In genomic region chr2:170394988-170395387, GRCh38 we compare ENCODE assay signal across 16 cellular contexts.
DNase-seq lines count a peak whose midpoint lies in the region; ATAC-seq, FAIRE-seq and TF ChIP-seq lines count a peak whose summit lies in the region.
"Had no signal": no experiment of that assay in that cellular context is flagged by ENCODE, and none has a peak within 500 bp of the region (broad histone marks: within the 10 kb centered on the region; RNA-seq: fewer than 3 reads in every experiment).

No MANE protein-coding gene starts in this region.

- no peaks in the 10 kb centered on the region for H4K20me1 ChIP-seq in GM23338 (replicated peaks; ENCODE audit: insufficient read depth)

- intact Hi-C loops in posterior cingulate gyrus (cut with DNase I), result no loop called here

- no peak overlapping the region for H3K27ac Mint-ChIP-seq in GM23338
- H3K27ac Mint-ChIP-seq: activated T-helper 17 cell treated with anti-CD3 and anti-CD28 coated beads, Interleukin-2, amount 50 U/mL, for 72 hours; effector memory CD8-positive, alpha-beta T cell had no signal

- no peaks in the 10 kb centered on the region for H3K4me1 ChIP-seq in GM23338 (ENCODE audit: insufficient read depth)
- H3K4me1 ChIP-seq: adrenal gland had no signal

- H3K4me3 Mint-ChIP-seq in GM23338, result no peak overlapping the region
- H3K4me3 Mint-ChIP-seq: activated T-helper 17 cell treated with anti-CD3 and anti-CD28 coated beads, Interleukin-2, amount 50 U/mL, for 72 hours; effector memory CD8-positive, alpha-beta T cell had no signal

- peaks cover 3% of the 10 kb centered on the region; the same call in 2 of the 3 replicates for H3K4me1 Mint-ChIP-seq in GM23338
- H3K4me1 Mint-ChIP-seq: activated T-helper 17 cell treated with anti-CD3 and anti-CD28 coated beads, Interleukin-2, amount 50 U/mL, for 72 hours had no signal

- TF ChIP-seq CTCF in C4-2B (conservative IDR thresholded peaks at IDR 0.05) (peak; percentile 52), GM23338 (conservative IDR thresholded peaks at IDR 0.05; ENCODE audit: low read depth in 2 of 2) (peak; percentile 40 to 44)

- H3K4me3 ChIP-seq in GM23338, result no peak overlapping the region
- H3K4me3 ChIP-seq: adrenal gland had no signal

- H3K36me3 Mint-ChIP-seq in GM23338 (ENCODE audit: low read depth), result no peaks in the 10 kb centered on the region

- no peak for FAIRE-seq in RCC 7860 (lab: Jason Lieb, UNC)

- no peaks in the 10 kb centered on the region for H3K36me3 ChIP-seq in GM23338 (ENCODE audit: insufficient read depth)
- H3K36me3 ChIP-seq: adrenal gland, WERI-Rb-1 had no signal

- in situ Hi-C loops in SK-MEL-5 (cut with HindIII; ENCODE audit: low pct_unique_long_range_greater_than_20kb, low sequenced_read_pairs), result no loop called here

- no peaks in the 10 kb centered on the region for H3K9me3 Mint-ChIP-seq in GM23338
- H3K9me3 Mint-ChIP-seq: activated T-helper 17 cell treated with anti-CD3 and anti-CD28 coated beads, Interleukin-2, amount 50 U/mL, for 72 hours; effector memory CD8-positive, alpha-beta T cell had no signal

- H3K27ac ChIP-seq in C4-2B (no peak overlapping the region), GM23338 (ENCODE audit: low read depth) (no peak overlapping the region)
- H3K27ac ChIP-seq: adrenal gland, WERI-Rb-1 had no signal

- no peaks in the 10 kb centered on the region for H3K9me2 ChIP-seq in GM23338 (ENCODE audit: insufficient read depth)

- H3K79me2 ChIP-seq in GM23338 (replicated peaks; ENCODE audit: insufficient read depth), result no peaks in the 10 kb centered on the region

- no peak overlapping the region for H3K4me2 ChIP-seq in GM23338

- no peaks in the 10 kb centered on the region for H3F3A ChIP-seq in GM23338 (replicated peaks; ENCODE audit: low read depth)

- DNase-seq in GM23338 (ENCODE audit: low spot score), result peak; percentile 17
- DNase-seq in SK-MEL-5 (ENCODE audit: low read depth, low spot score), result peak; percentile 31
- peak; percentile 42 for DNase-seq in iPS-NIHi11 (ENCODE audit: low spot score)
- DNase-seq in hypothalamus (lab: John Stamatoyannopoulos, UW), result no peak
- no peak for DNase-seq in posterior cingulate gyrus
- DNase-seq in RCC 7860 (ENCODE audit: low spot score), result no peak
- DNase-seq: activated CD4-positive, alpha-beta T cell treated with anti-CD3 and anti-CD28 coated beads, Interleukin-2, amount 50 U/mL, for 48 hours; adrenal gland; effector memory CD8-positive, alpha-beta T cell; NCI-H1436; SHP77 treated with DMSO at 0.1 percent for 48 hours; stimulated activated CD4-positive, alpha-beta T cell treated with anti-CD3 and anti-CD28 coated beads, Interleukin-12 subunit alpha, Interleukin-12 subunit beta, amount 100 ng/mL, for 4 hours; WERI-Rb-1 had no signal

- 0 out of 2 replicates have a peak overlapping the region, but pooled peaks have one; percentile 1 for H2AFZ ChIP-seq in GM23338

- ATAC-seq in GM23338 (no peak), GM18870 (IDR thresholded peaks at IDR 0.05; ENCODE audit: unreplicated experiment) (no peak)
- ATAC-seq: activated T-helper 17 cell treated with anti-CD3 and anti-CD28 coated beads, Interleukin-2, amount 50 U/mL, for 72 hours; effector memory CD8-positive, alpha-beta T cell had no signal

- H3K27me3 Mint-ChIP-seq in GM23338 (ENCODE audit: insufficient read depth, low read depth, poor library complexity), result no peaks in the 10 kb centered on the region

- no peaks in the 10 kb centered on the region for H3K27me3 ChIP-seq in GM23338 (ENCODE audit: insufficient read depth)

TF ChIP-seq in GM23338, 12 proteins besides CTCF, POLR2A, EP300 and RAD21 (continues in another document):
- TF ChIP-seq EZH2 (IDR thresholded peaks at IDR 0.05; ENCODE audit: low read depth, unreplicated experiment) (no peak), POLR2AphosphoS5 (IDR thresholded peaks at IDR 0.05; ENCODE audit: low read depth) (no peak), ZNF114 (CRISPR knock-in tag; IDR thresholded peaks at IDR 0.05) (no peak), ZNF331 (CRISPR knock-in tag; IDR thresholded peaks at IDR 0.05; ENCODE audit: low read depth) (no peak), EZH2phosphoT487 (IDR thresholded peaks at IDR 0.05; ENCODE audit: unreplicated experiment) (no peak), CREB1 (CRISPR knock-in tag; IDR thresholded peaks at IDR 0.05; ENCODE audit: low read depth) (no peak)
- TF ChIP-seq, protein P1, sequence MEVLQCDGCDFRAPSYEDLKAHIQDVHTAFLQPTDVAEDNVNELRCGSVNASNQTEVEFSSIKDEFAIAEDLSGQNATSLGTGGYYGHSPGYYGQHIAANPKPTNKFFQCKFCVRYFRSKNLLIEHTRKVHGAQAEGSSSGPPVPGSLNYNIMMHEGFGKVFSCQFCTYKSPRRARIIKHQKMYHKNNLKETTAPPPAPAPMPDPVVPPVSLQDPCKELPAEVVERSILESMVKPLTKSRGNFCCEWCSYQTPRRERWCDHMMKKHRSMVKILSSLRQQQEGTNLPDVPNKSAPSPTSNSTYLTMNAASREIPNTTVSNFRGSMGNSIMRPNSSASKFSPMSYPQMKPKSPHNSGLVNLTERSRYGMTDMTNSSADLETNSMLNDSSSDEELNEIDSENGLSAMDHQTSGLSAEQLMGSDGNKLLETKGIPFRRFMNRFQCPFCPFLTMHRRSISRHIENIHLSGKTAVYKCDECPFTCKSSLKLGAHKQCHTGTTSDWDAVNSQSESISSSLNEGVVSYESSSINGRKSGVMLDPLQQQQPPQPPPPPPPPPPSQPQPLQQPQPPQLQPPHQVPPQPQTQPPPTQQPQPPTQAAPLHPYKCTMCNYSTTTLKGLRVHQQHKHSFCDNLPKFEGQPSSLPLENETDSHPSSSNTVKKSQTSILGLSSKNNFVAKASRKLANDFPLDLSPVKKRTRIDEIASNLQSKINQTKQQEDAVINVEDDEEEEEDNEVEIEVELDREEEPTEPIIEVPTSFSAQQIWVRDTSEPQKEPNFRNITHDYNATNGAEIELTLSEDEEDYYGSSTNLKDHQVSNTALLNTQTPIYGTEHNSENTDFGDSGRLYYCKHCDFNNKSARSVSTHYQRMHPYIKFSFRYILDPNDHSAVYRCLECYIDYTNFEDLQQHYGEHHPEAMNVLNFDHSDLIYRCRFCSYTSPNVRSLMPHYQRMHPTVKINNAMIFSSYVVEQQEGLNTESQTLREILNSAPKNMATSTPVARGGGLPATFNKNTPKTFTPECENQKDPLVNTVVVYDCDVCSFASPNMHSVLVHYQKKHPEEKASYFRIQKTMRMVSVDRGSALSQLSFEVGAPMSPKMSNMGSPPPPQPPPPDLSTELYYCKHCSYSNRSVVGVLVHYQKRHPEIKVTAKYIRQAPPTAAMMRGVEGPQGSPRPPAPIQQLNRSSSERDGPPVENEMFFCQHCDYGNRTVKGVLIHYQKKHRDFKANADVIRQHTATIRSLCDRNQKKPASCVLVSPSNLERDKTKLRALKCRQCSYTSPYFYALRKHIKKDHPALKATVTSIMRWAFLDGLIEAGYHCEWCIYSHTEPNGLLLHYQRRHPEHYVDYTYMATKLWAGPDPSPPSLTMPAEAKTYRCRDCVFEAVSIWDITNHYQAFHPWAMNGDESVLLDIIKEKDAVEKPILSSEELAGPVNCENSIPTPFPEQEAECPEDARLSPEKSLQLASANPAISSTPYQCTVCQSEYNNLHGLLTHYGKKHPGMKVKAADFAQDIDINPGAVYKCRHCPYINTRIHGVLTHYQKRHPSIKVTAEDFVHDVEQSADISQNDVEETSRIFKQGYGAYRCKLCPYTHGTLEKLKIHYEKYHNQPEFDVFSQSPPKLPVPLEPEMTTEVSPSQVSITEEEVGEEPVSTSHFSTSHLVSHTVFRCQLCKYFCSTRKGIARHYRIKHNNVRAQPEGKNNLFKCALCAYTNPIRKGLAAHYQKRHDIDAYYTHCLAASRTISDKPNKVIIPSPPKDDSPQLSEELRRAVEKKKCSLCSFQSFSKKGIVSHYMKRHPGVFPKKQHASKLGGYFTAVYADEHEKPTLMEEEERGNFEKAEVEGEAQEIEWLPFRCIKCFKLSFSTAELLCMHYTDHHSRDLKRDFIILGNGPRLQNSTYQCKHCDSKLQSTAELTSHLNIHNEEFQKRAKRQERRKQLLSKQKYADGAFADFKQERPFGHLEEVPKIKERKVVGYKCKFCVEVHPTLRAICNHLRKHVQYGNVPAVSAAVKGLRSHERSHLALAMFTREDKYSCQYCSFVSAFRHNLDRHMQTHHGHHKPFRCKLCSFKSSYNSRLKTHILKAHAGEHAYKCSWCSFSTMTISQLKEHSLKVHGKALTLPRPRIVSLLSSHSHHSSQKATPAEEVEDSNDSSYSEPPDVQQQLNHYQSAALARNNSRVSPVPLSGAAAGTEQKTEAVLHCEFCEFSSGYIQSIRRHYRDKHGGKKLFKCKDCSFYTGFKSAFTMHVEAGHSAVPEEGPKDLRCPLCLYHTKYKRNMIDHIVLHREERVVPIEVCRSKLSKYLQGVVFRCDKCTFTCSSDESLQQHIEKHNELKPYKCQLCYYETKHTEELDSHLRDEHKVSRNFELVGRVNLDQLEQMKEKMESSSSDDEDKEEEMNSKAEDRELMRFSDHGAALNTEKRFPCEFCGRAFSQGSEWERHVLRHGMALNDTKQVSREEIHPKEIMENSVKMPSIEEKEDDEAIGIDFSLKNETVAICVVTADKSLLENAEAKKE (CRISPR knock-in tag; IDR thresholded peaks at IDR 0.05), result no peak
- TF ChIP-seq, protein P2, sequence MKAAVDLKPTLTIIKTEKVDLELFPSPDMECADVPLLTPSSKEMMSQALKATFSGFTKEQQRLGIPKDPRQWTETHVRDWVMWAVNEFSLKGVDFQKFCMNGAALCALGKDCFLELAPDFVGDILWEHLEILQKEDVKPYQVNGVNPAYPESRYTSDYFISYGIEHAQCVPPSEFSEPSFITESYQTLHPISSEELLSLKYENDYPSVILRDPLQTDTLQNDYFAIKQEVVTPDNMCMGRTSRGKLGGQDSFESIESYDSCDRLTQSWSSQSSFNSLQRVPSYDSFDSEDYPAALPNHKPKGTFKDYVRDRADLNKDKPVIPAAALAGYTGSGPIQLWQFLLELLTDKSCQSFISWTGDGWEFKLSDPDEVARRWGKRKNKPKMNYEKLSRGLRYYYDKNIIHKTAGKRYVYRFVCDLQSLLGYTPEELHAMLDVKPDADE (IDR thresholded peaks at IDR 0.05), result no peak

Comparison
In these comparisons a context has a peak if more than half of its experiments do, and no peak if none do; other contexts are left out.
1. DNase-seq: peak in GM23338 (single experiment), SK-MEL-5 (single experiment) and iPS-NIHi11 (single experiment); none in hypothalamus (0 of 51), posterior cingulate gyrus (0 of 10) and RCC 7860 (single experiment).